Comparison of ENCODE assay signal across 22 cellular contexts in genomic region chr4:39510348-39510929, GRCh38. TPM values are rescaled to one million over a fixed set of nuclear protein-coding genes. Genes with fewer than 3 reads are reported as not detected.
A peak's percentile ranks its signal among the peaks of the same experiment; 100 is the strongest.
DNase-seq lines count a peak whose midpoint lies in the region; ATAC-seq, FAIRE-seq and TF ChIP-seq lines count a peak whose summit lies in the region.
"Had no signal": no experiment of that assay in that cellular context is flagged by ENCODE, and none has a peak within 500 bp of the region (broad histone marks: within the 10 kb centered on the region; RNA-seq: fewer than 3 reads in every experiment).

No MANE protein-coding gene starts in this region.

- H3K9me3 Mint-ChIP-seq in activated CD8-positive, alpha-beta T cell treated with anti-CD3 and anti-CD28 coated beads, Interleukin-2, amount 10 ng/mL, durations not matched to agents 7 days and 5 days (ENCODE audit: insufficient read depth), result no peaks in the 10 kb centered on the region
- H3K9me3 Mint-ChIP-seq: CD4-positive, alpha-beta memory T cell had no signal

- ATAC-seq in HepG2, result no peak
- no peak for ATAC-seq in right lobe of liver
- ATAC-seq in PC-3, result no peak
- ATAC-seq in HG03342 (IDR thresholded peaks at IDR 0.05; ENCODE audit: unreplicated experiment), result no peak
- ATAC-seq in activated CD8-positive, alpha-beta T cell treated with anti-CD3 and anti-CD28 coated beads, Interleukin-2, amount 10 ng/mL, durations not matched to agents 7 days and 5 days, result no peak

- H3K36me3 ChIP-seq in HepG2 (replicated peaks in 1 of 2; ENCODE audit: control insufficient read depth in 1 of 2, insufficient read depth in 2 of 2, low read length in 2 of 2) (peaks cover 38 to 86% of the 10 kb centered on the region in 2 experiments), right lobe of liver (peaks cover 24 to 94% (median 50%) of the 10 kb centered on the region in 4 donors), PC-3 (ENCODE audit: low read depth, low read length) (peaks cover 56% of the 10 kb centered on the region), mammary epithelial cell (ENCODE audit: insufficient read depth, low read length) (peaks cover 29% of the 10 kb centered on the region)

- peaks cover 24% of the 10 kb centered on the region for H3K4me1 ChIP-seq in HepG2 (ENCODE audit: insufficient read depth, low read length)
- peaks cover 0 to 27% (median 5%) of the 10 kb centered on the region in 4 donors for H3K4me1 ChIP-seq in right lobe of liver
- H3K4me1 ChIP-seq in PC-3 (ENCODE audit: insufficient read depth, low read length), result peaks cover 12% of the 10 kb centered on the region
- H3K4me1 ChIP-seq in mammary epithelial cell (ENCODE audit: insufficient read depth, low read length), result no peaks in the 10 kb centered on the region

- no peaks in the 10 kb centered on the region for H3K4me1 Mint-ChIP-seq in activated CD8-positive, alpha-beta T cell treated with anti-CD3 and anti-CD28 coated beads, Interleukin-2, amount 10 ng/mL, durations not matched to agents 7 days and 5 days (ENCODE audit: low read depth)
- H3K4me1 Mint-ChIP-seq: CD4-positive, alpha-beta memory T cell had no signal

- H3K4me3 Mint-ChIP-seq in activated CD8-positive, alpha-beta T cell treated with anti-CD3 and anti-CD28 coated beads, Interleukin-2, amount 10 ng/mL, durations not matched to agents 7 days and 5 days, result no peak overlapping the region

- intact Hi-C loops in HepG2 (cut with micrococcal nuclease; ENCODE audit: unreplicated experiment) (no loop called here), right lobe of liver (cut with DNase I) (no loop called here), PC-3 (cut with micrococcal nuclease) (no loop called here), mammary epithelial cell (cut with micrococcal nuclease) (no loop called here)

- no peak for TF ChIP-seq RAD21 in HepG2 (CRISPR knock-in tag; IDR thresholded peaks at IDR 0.05)

- TF ChIP-seq POLR2A in HepG2 (IDR thresholded peaks at IDR 0.05; ENCODE audit: insufficient read depth in 1 of 2, low read depth in 2 of 2, low read length in 2 of 2), result no peak
- TF ChIP-seq POLR2A in right lobe of liver (IDR thresholded peaks at IDR 0.05), result no peak

- H2AFZ ChIP-seq in HepG2 (ENCODE audit: low read length) (no peak overlapping the region), PC-3 (ENCODE audit: low read length) (no peak overlapping the region), mammary epithelial cell (ENCODE audit: low read depth, low read length) (no peak overlapping the region)

- no peak for TF ChIP-seq CTCF in HepG2 (CRISPR knock-in tag; IDR thresholded peaks at IDR 0.05)
- TF ChIP-seq CTCF in right lobe of liver (IDR thresholded peaks at IDR 0.05), result no peak
- TF ChIP-seq CTCF in PC-3 (conservative IDR thresholded peaks at IDR 0.05; ENCODE audit: low read depth, low read length), result no peak
- no peak for TF ChIP-seq CTCF in mammary epithelial cell (conservative IDR thresholded peaks at IDR 0.05 in 1 of 2, IDR thresholded peaks at IDR 0.05 in 1 of 2; ENCODE audit: extremely low read depth in 1 of 2, insufficient read depth in 1 of 2, low read depth in 1 of 2, low read length in 2 of 2)

- peaks cover 20% of the 10 kb centered on the region for H3K36me3 Mint-ChIP-seq in activated CD8-positive, alpha-beta T cell treated with anti-CD3 and anti-CD28 coated beads, Interleukin-2, amount 10 ng/mL, durations not matched to agents 7 days and 5 days (ENCODE audit: low read depth)

- no peak for DNase-seq in HepG2 (ENCODE audit: low spot score)
- no peak for DNase-seq in right lobe of liver
- no peak for DNase-seq in PC-3
- DNase-seq in mammary epithelial cell, result no peak
- no peak for DNase-seq in activated CD8-positive, alpha-beta T cell treated with anti-CD3 and anti-CD28 coated beads, Interleukin-2, amount 10 ng/mL, durations not matched to agents 7 days and 5 days
- no peak for DNase-seq in NCI-H774 (lab: John Stamatoyannopoulos, UW)
- DNase-seq: C1 segment of cervical spinal cord; CD4-positive, alpha-beta memory T cell; GOT3; KBM-7; MG63; NCI-H1105 treated with DMSO at 0.1 percent for 48 hours; NCI-H146; NCI-H1930; NCI-H446; NCI-H526; SIG-M5 had no signal

- dilution Hi-C loops in mammary epithelial cell (cut with HindIII; ENCODE audit: low sequenced_read_pairs), result no loop called here

- H3K9me3 ChIP-seq in HepG2 (ENCODE audit: low read length), result no peaks in the 10 kb centered on the region
- no peaks in the 10 kb centered on the region for H3K9me3 ChIP-seq in right lobe of liver
- H3K9me3 ChIP-seq in PC-3 (ENCODE audit: low read length), result no peaks in the 10 kb centered on the region
- no peaks in the 10 kb centered on the region for H3K9me3 ChIP-seq in mammary epithelial cell (replicated peaks; ENCODE audit: insufficient read depth, low read length)
- H3K9me3 ChIP-seq: HAP-1, MG63 had no signal

- 97% methylated on average over 5 of the region's 5 CpGs for WGBS in HepG2 (ENCODE audit: low lambda C conversion rate)
- WGBS in right lobe of liver (ENCODE audit: insufficient coverage, low coverage, low lambda C conversion rate, missing lambda C conversion rate), result 100% methylated on average over 3 of the region's 5 CpGs
- WGBS in mammary epithelial cell (ENCODE audit: low coverage, missing lambda C conversion rate), result 98% methylated on average over 5 of the region's 5 CpGs

- H3F3A ChIP-seq in PC-3 (ENCODE audit: low read length, unreplicated experiment), result no peaks in the 10 kb centered on the region

- no peak overlapping the region for H3K27ac Mint-ChIP-seq in activated CD8-positive, alpha-beta T cell treated with anti-CD3 and anti-CD28 coated beads, Interleukin-2, amount 10 ng/mL, durations not matched to agents 7 days and 5 days

- no peak for FAIRE-seq in HepG2 (lab: Jason Lieb, UNC)
- FAIRE-seq: A204.1, RCC 7860 had no signal

- H3K27me3 Mint-ChIP-seq in activated CD8-positive, alpha-beta T cell treated with anti-CD3 and anti-CD28 coated beads, Interleukin-2, amount 10 ng/mL, durations not matched to agents 7 days and 5 days (ENCODE audit: low read depth), result no peaks in the 10 kb centered on the region
- H3K27me3 Mint-ChIP-seq: CD4-positive, alpha-beta memory T cell had no signal

- TSS peak; percentile 33 for BruUV-seq in HepG2 (replicated peaks; lab: Mats Ljungman, UMichigan)
- TSS peak; percentile 35 for BruUV-seq in PC-3 (replicated peaks; lab: Mats Ljungman, UMichigan)
- BruUV-seq in mammary epithelial cell (replicated peaks; lab: Mats Ljungman, UMichigan), result TSS peak; percentile 71

- H4K20me1 ChIP-seq in HepG2 (ENCODE audit: insufficient read depth, low read length), result peaks cover 8% of the 10 kb centered on the region
- no peaks in the 10 kb centered on the region for H4K20me1 ChIP-seq in PC-3 (ENCODE audit: low read length)
- no peaks in the 10 kb centered on the region for H4K20me1 ChIP-seq in mammary epithelial cell (ENCODE audit: insufficient read depth, low read length)

- no peaks in the 10 kb centered on the region for H3K27me3 ChIP-seq in HepG2 (ENCODE audit: control insufficient read depth in 1 of 2, insufficient read depth in 2 of 2, low read length in 2 of 2)
- H3K27me3 ChIP-seq in right lobe of liver, result no peaks in the 10 kb centered on the region
- H3K27me3 ChIP-seq in PC-3 (ENCODE audit: low read length), result no peaks in the 10 kb centered on the region
- H3K27me3 ChIP-seq in mammary epithelial cell (ENCODE audit: insufficient read depth, low read length), result no peaks in the 10 kb centered on the region
- H3K27me3 ChIP-seq: MG63 had no signal

- H3K4me2 ChIP-seq in HepG2 (ENCODE audit: low read depth, low read length), result no peak overlapping the region
- H3K4me2 ChIP-seq in PC-3 (ENCODE audit: low read length), result no peak overlapping the region
- no peak overlapping the region for H3K4me2 ChIP-seq in mammary epithelial cell (ENCODE audit: insufficient read depth, low read depth, low read length)

- H3K27ac ChIP-seq in HepG2 (ENCODE audit: extremely low read length, insufficient read depth, low read length) (peak overlapping the region; percentile 23), right lobe of liver (peak overlapping the region in 1 of 3 donors; percentile 14), PC-3 (ENCODE audit: low read length) (no peak overlapping the region), mammary epithelial cell (ENCODE audit: insufficient read depth, low read depth, low read length) (no peak overlapping the region)

- CTCF ChIA-PET in HepG2 (lab: Yijun Ruan, JAX; ENCODE audit: low intra/inter-chr PET ratio, low total read pairs) (no interaction called here), PC-3 (lab: Charles Lee) (no interaction called here), mammary epithelial cell (lab: Charles Lee; ENCODE audit: low non-redundant PET) (no interaction called here)
- CTCF ChIA-PET in activated CD8-positive, alpha-beta T cell treated with anti-CD3 and anti-CD28 coated beads, Interleukin-2, amount 10 ng/mL, durations not matched to agents 7 days and 5 days (lab: Charles Lee), result interaction anchor here (1.5 to 1.9 kb wide), 2 partner anchors 15 to 41 kb away, joined by 4 to 6 read pairs; no protein-coding TSS in a partner anchor

- POLR2A ChIA-PET in HepG2 (lab: Yijun Ruan, JAX), result interaction anchor here (2.4 kb wide), 1 partner anchor 17 kb away, joined by 11 read pairs; the partner anchor contains the start of gene UGDH
- POLR2A ChIA-PET in PC-3 (lab: Charles Lee; ENCODE audit: unreplicated experiment), result no interaction called here
- POLR2A ChIA-PET in activated CD8-positive, alpha-beta T cell treated with anti-CD3 and anti-CD28 coated beads, Interleukin-2, amount 10 ng/mL, durations not matched to agents 7 days and 5 days (lab: Charles Lee), result no interaction called here

- in situ Hi-C loops in HepG2 (cut with HindIII; ENCODE audit: extremely low pct_ligation_motif_present, low pct_unique_long_range_greater_than_20kb), result no loop called here
- in situ Hi-C loops in mammary epithelial cell (cut with MboI; ENCODE audit: low sequenced_read_pairs in 2 of 2), result no loop called here

- H3K79me2 ChIP-seq in HepG2 (ENCODE audit: insufficient read depth, low read length) (peaks cover 35% of the 10 kb centered on the region), PC-3 (ENCODE audit: low read length) (peaks cover 8% of the 10 kb centered on the region), mammary epithelial cell (ENCODE audit: insufficient read depth, low read length) (peaks cover 3% of the 10 kb centered on the region)

- TF ChIP-seq EP300 in HepG2 (IDR thresholded peaks at IDR 0.05; ENCODE audit: low read depth in 2 of 2, low read length in 2 of 2), result no peak
- TF ChIP-seq EP300 in HepG2 (CRISPR knock-in tag; IDR thresholded peaks at IDR 0.05; ENCODE audit: borderline replicate concordance), result no peak

- no peaks in the 10 kb centered on the region for H3K9me2 ChIP-seq in PC-3 (replicated peaks; ENCODE audit: low read length)

- no peak overlapping the region for H3K9ac ChIP-seq in HepG2 (ENCODE audit: insufficient read depth, low read depth, low read length)
- no peak overlapping the region for H3K9ac ChIP-seq in PC-3 (ENCODE audit: low read length)
- no peak overlapping the region for H3K9ac ChIP-seq in mammary epithelial cell (ENCODE audit: insufficient read depth, low read length)

- H3K4me3 ChIP-seq in HepG2 (replicated peaks in 1 of 3; ENCODE audit: insufficient read depth in 1 of 3, low read depth in 2 of 3, low read length in 3 of 3) (no peak overlapping the region), right lobe of liver (no peak overlapping the region), PC-3 (ENCODE audit: low read length) (no peak overlapping the region), mammary epithelial cell (replicated peaks in 1 of 3; ENCODE audit: insufficient read depth in 1 of 3, low read depth in 2 of 3, low read length in 3 of 3) (no peak overlapping the region)
- H3K4me3 ChIP-seq: HAP-1, MG63, SK-N-MC had no signal

RNA-seq across cellular contexts. Expression of gene UGDH, which starts 16.8 kb away (rescaled TPM):
- total RNA-seq in HepG2 (2016; rRNA removed; fragmentation: Illumina TruSeq; extraction: Trizol) (384 and 661 TPM in 2 replicates), right lobe of liver (100 to 1,000 TPM; 134 to 647 (median 244) TPM), PC-3 (2014; rRNA removed) (50.0 and 53.4 TPM in 2 replicates), mammary epithelial cell (10 to 100 TPM; 46.8 to 69.0 TPM)
- total RNA-seq in HepG2 (2016; cell fraction: cytosol; rRNA removed; fragmentation: Illumina TruSeq; extraction: Trizol; ENCODE audit: low read depth), result 49.0 and 58.6 TPM in 2 replicates
- 384 and 616 TPM in 2 replicates for total RNA-seq in HepG2 (2016; cell fraction: insoluble cytoplasmic fraction; rRNA removed; fragmentation: Illumina TruSeq; extraction: Trizol)
- 167 and 182 TPM in 2 replicates for total RNA-seq in HepG2 (2016; cell fraction: membrane; rRNA removed; fragmentation: Illumina TruSeq; extraction: Trizol)
- total RNA-seq in HepG2 (2016; cell fraction: nucleus; rRNA removed; fragmentation: Illumina TruSeq; extraction: Trizol), result 162 and 184 TPM in 2 replicates
- polyA plus RNA-seq in HepG2 (2011; rRNA removed) (89.8 and 99.0 TPM in 2 replicates), mammary epithelial cell (33.4 TPM)
- 131 and 185 TPM in 2 replicates for polyA plus RNA-seq in HepG2 (2011; cell fraction: cytosol; rRNA removed)
- 44.8 and 67.6 TPM in 2 replicates for polyA plus RNA-seq in HepG2 (2011; cell fraction: nucleus; rRNA removed)
- 212 and 239 TPM in 2 replicates for polyA plus RNA-seq in HepG2 (2012)
- 39.4 and 40.4 TPM in 2 replicates for polyA plus RNA-seq in HepG2 (2016; cell fraction: cytosol; fragmentation: Illumina TruSeq; extraction: Trizol; ENCODE audit: low read depth)
- 556 and 565 TPM in 2 replicates for polyA plus RNA-seq in HepG2 (2016; cell fraction: insoluble cytoplasmic fraction; fragmentation: Illumina TruSeq; extraction: Trizol; ENCODE audit: low read depth)
- polyA plus RNA-seq in HepG2 (2016; cell fraction: membrane; fragmentation: Illumina TruSeq; extraction: Trizol; ENCODE audit: low read depth), result 86.5 and 96.6 TPM in 2 replicates
- 181 and 193 TPM in 2 replicates for polyA plus RNA-seq in HepG2 (2016; cell fraction: nucleus; fragmentation: Illumina TruSeq; extraction: Trizol; ENCODE audit: insufficient read depth, low read depth)
- polyA minus RNA-seq in HepG2 (2011; rRNA and poly(A)+ RNA removed; ENCODE audit: low replicate concordance), result 9.9 and 42.1 TPM in 2 replicates
- 257 and 288 TPM in 2 replicates for polyA minus RNA-seq in HepG2 (2011; cell fraction: cytosol; rRNA and poly(A)+ RNA removed)
- polyA minus RNA-seq in HepG2 (2011; cell fraction: nucleus; rRNA and poly(A)+ RNA removed), result 82.3 and 114 TPM in 2 replicates
- 27.6 TPM for polyA minus RNA-seq in mammary epithelial cell
- total RNA-seq in activated CD8-positive, alpha-beta T cell treated with anti-CD3 and anti-CD28 coated beads, Interleukin-2, amount 10 ng/mL, durations not matched to agents 7 days and 5 days, result 10 to 100 TPM; 11.1 to 11.7 TPM

RNA-seq across cellular contexts. Expression of gene LIAS, which starts 51.6 kb away (rescaled TPM):
- 16.6 and 18.3 TPM in 2 replicates for total RNA-seq in HepG2 (2016; rRNA removed; fragmentation: Illumina TruSeq; extraction: Trizol)
- total RNA-seq in HepG2 (2016; cell fraction: cytosol; rRNA removed; fragmentation: Illumina TruSeq; extraction: Trizol; ENCODE audit: low read depth), result 5.2 and 5.6 TPM in 2 replicates
- total RNA-seq in HepG2 (2016; cell fraction: insoluble cytoplasmic fraction; rRNA removed; fragmentation: Illumina TruSeq; extraction: Trizol), result 15.0 and 16.2 TPM in 2 replicates
- total RNA-seq in HepG2 (2016; cell fraction: membrane; rRNA removed; fragmentation: Illumina TruSeq; extraction: Trizol), result 8.9 and 9.9 TPM in 2 replicates
- total RNA-seq in HepG2 (2016; cell fraction: nucleus; rRNA removed; fragmentation: Illumina TruSeq; extraction: Trizol), result 14.3 and 14.8 TPM in 2 replicates
- 11.4 and 16.0 TPM in 2 replicates for polyA plus RNA-seq in HepG2 (2011; rRNA removed)
- 7.9 and 8.2 TPM in 2 replicates for polyA plus RNA-seq in HepG2 (2011; cell fraction: cytosol; rRNA removed)
- polyA plus RNA-seq in HepG2 (2011; cell fraction: nucleus; rRNA removed), result 5.6 and 9.5 TPM in 2 replicates
- polyA plus RNA-seq in HepG2 (2012), result 12.1 and 15.8 TPM in 2 replicates
- polyA plus RNA-seq in HepG2 (2016; cell fraction: cytosol; fragmentation: Illumina TruSeq; extraction: Trizol; ENCODE audit: low read depth), result 4.1 and 4.2 TPM in 2 replicates
- polyA plus RNA-seq in HepG2 (2016; cell fraction: insoluble cytoplasmic fraction; fragmentation: Illumina TruSeq; extraction: Trizol; ENCODE audit: low read depth), result 19.8 and 20.7 TPM in 2 replicates
- 7.1 and 7.2 TPM in 2 replicates for polyA plus RNA-seq in HepG2 (2016; cell fraction: membrane; fragmentation: Illumina TruSeq; extraction: Trizol; ENCODE audit: low read depth)
- polyA plus RNA-seq in HepG2 (2016; cell fraction: nucleus; fragmentation: Illumina TruSeq; extraction: Trizol; ENCODE audit: insufficient read depth, low read depth), result 29.7 and 30.7 TPM in 2 replicates
- polyA minus RNA-seq in HepG2 (2011; rRNA and poly(A)+ RNA removed; ENCODE audit: low replicate concordance), result 1.7 and 4.9 TPM in 2 replicates
- 4.3 and 5.0 TPM in 2 replicates for polyA minus RNA-seq in HepG2 (2011; cell fraction: cytosol; rRNA and poly(A)+ RNA removed)
- polyA minus RNA-seq in HepG2 (2011; cell fraction: nucleus; rRNA and poly(A)+ RNA removed), result 13.9 and 19.6 TPM in 2 replicates
- 10 to 100 TPM in 4 of 6 experiments, 1 to 10 TPM in 2; 7.0 to 20.4 (median 13.1) TPM for total RNA-seq in right lobe of liver
- total RNA-seq in PC-3 (2014; rRNA removed), result 6.6 and 8.3 TPM in 2 replicates
- total RNA-seq in mammary epithelial cell, result 10 to 100 TPM in 1 of 2 donors, 1 to 10 TPM in 1; 8.5 to 17.6 TPM
- polyA plus RNA-seq in mammary epithelial cell, result 10.5 TPM
- polyA minus RNA-seq in mammary epithelial cell, result not detected
- 10 to 100 TPM; 15.3 to 16.1 TPM for total RNA-seq in activated CD8-positive, alpha-beta T cell treated with anti-CD3 and anti-CD28 coated beads, Interleukin-2, amount 10 ng/mL, durations not matched to agents 7 days and 5 days

RNA-seq across cellular contexts. Expression of gene RPL9, which starts 51.7 kb away (rescaled TPM):
- total RNA-seq in HepG2 (2016; rRNA removed; fragmentation: Illumina TruSeq; extraction: Trizol), result 2,148 and 2,808 TPM in 2 replicates
- total RNA-seq in HepG2 (2016; cell fraction: cytosol; rRNA removed; fragmentation: Illumina TruSeq; extraction: Trizol; ENCODE audit: low read depth), result 2,980 and 3,556 TPM in 2 replicates
- 2,243 and 2,719 TPM in 2 replicates for total RNA-seq in HepG2 (2016; cell fraction: insoluble cytoplasmic fraction; rRNA removed; fragmentation: Illumina TruSeq; extraction: Trizol)
- 4,819 and 5,825 TPM in 2 replicates for total RNA-seq in HepG2 (2016; cell fraction: membrane; rRNA removed; fragmentation: Illumina TruSeq; extraction: Trizol)
- total RNA-seq in HepG2 (2016; cell fraction: nucleus; rRNA removed; fragmentation: Illumina TruSeq; extraction: Trizol), result 939 and 947 TPM in 2 replicates
- 849 and 993 TPM in 2 replicates for polyA plus RNA-seq in HepG2 (2011; rRNA removed)
- polyA plus RNA-seq in HepG2 (2011; cell fraction: cytosol; rRNA removed), result 1,096 and 1,918 TPM in 2 replicates
- 226 and 300 TPM in 2 replicates for polyA plus RNA-seq in HepG2 (2011; cell fraction: nucleus; rRNA removed)
- 2,363 and 2,846 TPM in 2 replicates for polyA plus RNA-seq in HepG2 (2012)
- polyA plus RNA-seq in HepG2 (2016; cell fraction: cytosol; fragmentation: Illumina TruSeq; extraction: Trizol; ENCODE audit: low read depth), result 1,711 and 1,965 TPM in 2 replicates
- 1,418 and 1,522 TPM in 2 replicates for polyA plus RNA-seq in HepG2 (2016; cell fraction: insoluble cytoplasmic fraction; fragmentation: Illumina TruSeq; extraction: Trizol; ENCODE audit: low read depth)
- 2,738 and 2,765 TPM in 2 replicates for polyA plus RNA-seq in HepG2 (2016; cell fraction: membrane; fragmentation: Illumina TruSeq; extraction: Trizol; ENCODE audit: low read depth)
- 819 and 843 TPM in 2 replicates for polyA plus RNA-seq in HepG2 (2016; cell fraction: nucleus; fragmentation: Illumina TruSeq; extraction: Trizol; ENCODE audit: insufficient read depth, low read depth)
- 55.2 and 89.0 TPM in 2 replicates for polyA minus RNA-seq in HepG2 (2011; rRNA and poly(A)+ RNA removed; ENCODE audit: low replicate concordance)
- 458 and 550 TPM in 2 replicates for polyA minus RNA-seq in HepG2 (2011; cell fraction: cytosol; rRNA and poly(A)+ RNA removed)
- polyA minus RNA-seq in HepG2 (2011; cell fraction: nucleus; rRNA and poly(A)+ RNA removed), result 350 and 404 TPM in 2 replicates
- total RNA-seq in right lobe of liver, result 1,000 to 10,000 TPM in 2 of 6 experiments, 100 to 1,000 TPM in 4; 353 to 1,546 (median 454) TPM
- 1,291 and 1,298 TPM in 2 replicates for total RNA-seq in PC-3 (2014; rRNA removed)
- total RNA-seq in mammary epithelial cell, result 1,000 to 10,000 TPM in 1 of 2 donors, 100 to 1,000 TPM in 1; 524 to 1,844 TPM
- polyA plus RNA-seq in mammary epithelial cell, result 1,095 TPM
- 202 TPM for polyA minus RNA-seq in mammary epithelial cell
- total RNA-seq in activated CD8-positive, alpha-beta T cell treated with anti-CD3 and anti-CD28 coated beads, Interleukin-2, amount 10 ng/mL, durations not matched to agents 7 days and 5 days, result 1,000 to 10,000 TPM; 1,107 to 1,219 TPM
